Comparison of ENCODE assay signal across 24 cellular contexts in genomic region chr1:10760566-10761502, GRCh38. TPM values are rescaled to one million over a fixed set of nuclear protein-coding genes. Genes with fewer than 3 reads are reported as not detected.
DNase-seq lines count a peak whose midpoint lies in the region; ATAC-seq and TF ChIP-seq lines count a peak whose summit lies in the region.
"Had no signal": no experiment of that assay in that cellular context is flagged by ENCODE, and none has a peak within 500 bp of the region (broad histone marks: within the 10 kb centered on the region; RNA-seq: fewer than 3 reads in every experiment).

No MANE protein-coding gene starts in this region.

- TF ChIP-seq CTCF in Peyer's patch (IDR thresholded peaks at IDR 0.05) (no peak), mucosa of descending colon (IDR thresholded peaks at IDR 0.05) (no peak), stomach (IDR thresholded peaks at IDR 0.05) (no peak)

- 66 to 76% (median 68%) methylated on average over 17 of the region's 17 CpGs for WGBS in stomach, 5 donors

- peak overlapping the region in 2 of 3 donors; percentile 34 to 87 for H3K27ac Mint-ChIP-seq in IgD-negative memory B cell
- H3K27ac Mint-ChIP-seq: effector memory CD8-positive, alpha-beta T cell; naive thymus-derived CD8-positive, alpha-beta T cell had no signal

- H3K9me3 ChIP-seq in Peyer's patch: no peaks in the 10 kb centered on the region
- no peaks in the 10 kb centered on the region for H3K9me3 ChIP-seq in mucosa of descending colon
- H3K9me3 ChIP-seq in stomach: no peaks in the 10 kb centered on the region
- H3K9me3 ChIP-seq: tibial artery had no signal

- H3K4me1 Mint-ChIP-seq in IgD-negative memory B cell: peaks cover 9 to 29% (median 18%) of the 10 kb centered on the region in 3 donors

- peaks cover 0 to 87% (median 11%) of the 10 kb centered on the region in 4 donors for H3K4me1 ChIP-seq in Peyer's patch
- peaks cover 85% of the 10 kb centered on the region for H3K4me1 ChIP-seq in mucosa of descending colon (ENCODE audit: low read depth)
- peaks cover 80 to 100% (median 92%) of the 10 kb centered on the region in 4 donors for H3K4me1 ChIP-seq in stomach

- DNase-seq in Peyer's patch (peak in 1 of 3 donors; percentile 72), mucosa of descending colon (no peak), stomach (no peak), NCI-H1105 treated with DMSO at 0.1 percent for 48 hours (lab: John Stamatoyannopoulos, UW) (no peak), COLO668 (lab: John Stamatoyannopoulos, UW; ENCODE audit: unreplicated experiment) (no peak)
- DNase-seq: activated CD4-positive, alpha-beta T cell treated with anti-CD3 and anti-CD28 coated beads for 48 hours; activated naive CD4-positive, alpha-beta T cell treated with Interleukin-2 at 50 U/mL for 16 hours; activated T-cell treated with anti-CD3 and anti-CD28 coated beads, Interleukin-2, amount 50 U/mL, for 48 hours; brain microvascular endothelial cell; effector memory CD8-positive, alpha-beta T cell; foreskin keratinocyte; hypothalamus; MM.1S; naive thymus-derived CD8-positive, alpha-beta T cell; NCI-H1436; retina; stimulated activated naive CD4-positive, alpha-beta T cell treated with Interleukin-2 at 50 U/mL for 16 hours; tibial artery had no signal

- H3K36me3 Mint-ChIP-seq in IgD-negative memory B cell: peaks cover 1% of the 10 kb centered on the region
- H3K36me3 Mint-ChIP-seq: CD4-positive, alpha-beta memory T cell; naive thymus-derived CD8-positive, alpha-beta T cell had no signal

- TF ChIP-seq EP300 in stomach (IDR thresholded peaks at IDR 0.05): no peak

- intact Hi-C loops in mucosa of descending colon (cut with DNase I, micrococcal nuclease) (no loop called here), stomach (cut with DNase I; ENCODE audit: low total_unique reads) (no loop called here)

- H3K4me3 Mint-ChIP-seq in IgD-negative memory B cell: peak overlapping the region; percentile 38 to 84 (median 63)
- H3K4me3 Mint-ChIP-seq: effector memory CD8-positive, alpha-beta T cell; naive thymus-derived CD8-positive, alpha-beta T cell had no signal

- H3K27me3 ChIP-seq in Peyer's patch (no peaks in the 10 kb centered on the region), stomach (no peaks in the 10 kb centered on the region)
- H3K27me3 ChIP-seq: brain microvascular endothelial cell, foreskin keratinocyte, tibial artery had no signal

- H3K4me3 ChIP-seq in Peyer's patch (no peak overlapping the region), mucosa of descending colon (no peak overlapping the region), stomach (no peak overlapping the region)
- H3K4me3 ChIP-seq: GM23248, K562, tibial artery had no signal

- H3K9me3 Mint-ChIP-seq in IgD-negative memory B cell: no peaks in the 10 kb centered on the region
- H3K9me3 Mint-ChIP-seq: effector memory CD8-positive, alpha-beta T cell; naive thymus-derived CD8-positive, alpha-beta T cell had no signal

- no peak for TF ChIP-seq POLR2A in Peyer's patch (IDR thresholded peaks at IDR 0.05)
- TF ChIP-seq POLR2A in stomach (IDR thresholded peaks at IDR 0.05): no peak

- ATAC-seq in mucosa of descending colon (peak; percentile 1), GM21381 (IDR thresholded peaks at IDR 0.05; ENCODE audit: unreplicated experiment) (no peak)
- ATAC-seq: effector memory CD8-positive, alpha-beta T cell; esophagus mucosa; foreskin keratinocyte; K562; naive thymus-derived CD8-positive, alpha-beta T cell had no signal

- H3K27me3 Mint-ChIP-seq in IgD-negative memory B cell: peaks cover 8% of the 10 kb centered on the region

- H3K27ac ChIP-seq in Peyer's patch: peak overlapping the region in 3 of 4 donors; percentile 64 to 97 (median 81)
- peak overlapping the region; percentile 57 to 86 (median 78) for H3K27ac ChIP-seq in stomach
- H3K27ac ChIP-seq: brain microvascular endothelial cell, foreskin keratinocyte, GM23248, tibial artery had no signal

- no peaks in the 10 kb centered on the region for H3K36me3 ChIP-seq in Peyer's patch
- H3K36me3 ChIP-seq in mucosa of descending colon (ENCODE audit: low read depth): no peaks in the 10 kb centered on the region
- peaks cover 0 to 9% (median 0%) of the 10 kb centered on the region in 4 donors for H3K36me3 ChIP-seq in stomach
- H3K36me3 ChIP-seq: brain microvascular endothelial cell had no signal

RNA-seq across cellular contexts. Expression of gene CASZ1, which starts 35.6 kb away (rescaled TPM):
- polyA plus RNA-seq in IgD-negative memory B cell (5.6 TPM), stomach (10 to 100 TPM in 1 of 3 donors, 1 to 10 TPM in 2; 6.0 to 11.8 (median 6.5) TPM)
- total RNA-seq in Peyer's patch (100 to 1,000 TPM in 3 of 4 donors, 10 to 100 TPM in 1; 87.5 to 165 (median 137) TPM), mucosa of descending colon (100 to 1,000 TPM in 1 of 3 donors, 10 to 100 TPM in 2; 66.5 to 110 (median 84.5) TPM), stomach (100 to 1,000 TPM in 2 of 5 donors, 10 to 100 TPM in 3; 24.6 to 166 (median 66.5) TPM)
